ENCODE assay signal across 23 cellular contexts in genomic region chr15:65300924-65301441, GRCh38. TPM values are rescaled to one million over a fixed set of nuclear protein-coding genes. Genes with fewer than 3 reads are reported as not detected.
DNase-seq lines count a peak whose midpoint lies in the region; ATAC-seq, FAIRE-seq and TF ChIP-seq lines count a peak whose summit lies in the region.
"Had no signal": no experiment of that assay in that cellular context is flagged by ENCODE, and none has a peak within 500 bp of the region (broad histone marks: within the 10 kb centered on the region; RNA-seq: fewer than 3 reads in every experiment).

No MANE protein-coding gene starts in this region.

- no peaks in the 10 kb centered on the region for H3K36me3 Mint-ChIP-seq in natural killer cell treated with Interleukin-12 subunit alpha and Interleukin-12 subunit beta and Interleukin-15 and Interleukin-18, amount 100 ng/mL, for 72 hours
- H3K36me3 Mint-ChIP-seq in natural killer cell (no peaks in the 10 kb centered on the region), activated B cell treated with CpG ODN at 0.5 μM for 24 hours (ENCODE audit: low read depth) (peaks cover 6% of the 10 kb centered on the region)
- H3K36me3 Mint-ChIP-seq: naive B cell, T-cell had no signal

- H3K4me1 ChIP-seq in kidney (ENCODE audit: control insufficient read depth in 1 of 2, insufficient read depth in 1 of 2, low read depth in 1 of 2, low read length in 2 of 2) = peaks cover 0 to 4% of the 10 kb centered on the region in 2 donors
- H3K4me1 ChIP-seq in gastrocnemius medialis = peaks cover 16 to 18% of the 10 kb centered on the region in 2 donors

- peaks cover 37 to 40% of the 10 kb centered on the region in 2 donors for H3K4me1 Mint-ChIP-seq in natural killer cell treated with Interleukin-12 subunit alpha and Interleukin-12 subunit beta and Interleukin-15 and Interleukin-18, amount 100 ng/mL, for 72 hours (ENCODE audit: low read depth in 2 of 2)
- H3K4me1 Mint-ChIP-seq in natural killer cell (peaks cover 29 to 30% of the 10 kb centered on the region in 2 donors), activated B cell treated with CpG ODN at 0.5 μM for 24 hours (peaks cover 58% of the 10 kb centered on the region)

- H3K4me3 Mint-ChIP-seq in natural killer cell treated with Interleukin-12 subunit alpha and Interleukin-12 subunit beta and Interleukin-15 and Interleukin-18, amount 100 ng/mL, for 72 hours = peak overlapping the region; percentile 80
- no peak overlapping the region for H3K4me3 Mint-ChIP-seq in natural killer cell
- no peak overlapping the region for H3K4me3 Mint-ChIP-seq in activated B cell treated with CpG ODN at 0.5 μM for 24 hours

- TF ChIP-seq POLR2A in gastrocnemius medialis (IDR thresholded peaks at IDR 0.05) = no peak

- H3K27ac Mint-ChIP-seq in natural killer cell treated with Interleukin-12 subunit alpha and Interleukin-12 subunit beta and Interleukin-15 and Interleukin-18, amount 100 ng/mL, for 72 hours = peak overlapping the region in 1 of 2 donors; percentile 75
- H3K27ac Mint-ChIP-seq in natural killer cell (no peak overlapping the region), activated B cell treated with CpG ODN at 0.5 μM for 24 hours (peak overlapping the region; percentile 93)

- TF ChIP-seq CTCF in natural killer cell (IDR thresholded peaks at IDR 0.05) (no peak), activated B cell treated with CpG ODN at 0.5 μM for 24 hours (IDR thresholded peaks at IDR 0.05) (no peak), kidney (IDR thresholded peaks at IDR 0.05; ENCODE audit: borderline replicate concordance, extremely low read depth, insufficient read depth) (no peak), gastrocnemius medialis (IDR thresholded peaks at IDR 0.05 in 4 of 5, conservative IDR thresholded peaks at IDR 0.05 in 1 of 5) (no peak)

- H3K4me3 ChIP-seq in kidney (ENCODE audit: low read length in 2 of 2) (no peak overlapping the region), gastrocnemius medialis (no peak overlapping the region)
- H3K4me3 ChIP-seq: coronary artery, tibial artery had no signal

- POLR2A ChIA-PET in activated B cell treated with CpG ODN at 0.5 μM for 24 hours (lab: Charles Lee) = interaction anchor here (1.1 to 2.2 kb wide), 3 partner anchors 9 to 115 kb away, joined by 3 to 26 read pairs (median 11); partner anchors contain the start of genes CLPX and PARP16

- intact Hi-C loops in natural killer cell (cut with micrococcal nuclease) = no loop called here
- intact Hi-C loops in activated B cell treated with CpG ODN at 0.5 μM for 24 hours (cut with micrococcal nuclease) = loop anchor here (10.0 kb wide), 3 partner anchors 916 to 1204 kb away; partner anchors contain the start of genes DIS3L, PCLAF, RPL4 and TRIP4
- intact Hi-C loops in kidney (cut with DNase I) = no loop called here
- intact Hi-C loops in gastrocnemius medialis (cut with DNase I; ENCODE audit: low total_unique reads) = loop anchor here (10.0 kb wide), 1 partner anchor 314 kb away; the partner anchor contains the start of gene INTS14

- no peak overlapping the region for H3K9ac ChIP-seq in kidney (ENCODE audit: low read length in 2 of 2)

- no peaks in the 10 kb centered on the region for H3K27me3 Mint-ChIP-seq in natural killer cell treated with Interleukin-12 subunit alpha and Interleukin-12 subunit beta and Interleukin-15 and Interleukin-18, amount 100 ng/mL, for 72 hours
- H3K27me3 Mint-ChIP-seq in natural killer cell (ENCODE audit: low read depth in 2 of 2) (no peaks in the 10 kb centered on the region), activated B cell treated with CpG ODN at 0.5 μM for 24 hours (no peaks in the 10 kb centered on the region)
- H3K27me3 Mint-ChIP-seq: naive B cell, T-cell had no signal

- in situ Hi-C loops in gastrocnemius medialis (cut with MboI; ENCODE audit: low sequenced_read_pairs in 4 of 4) = no loop called here

- no peak for FAIRE-seq in kidney (lab: Jason Lieb, UNC)
- FAIRE-seq: endothelial cell of umbilical vein, GM19239, H54 had no signal

- no peak for ATAC-seq in natural killer cell treated with Interleukin-12 subunit alpha and Interleukin-12 subunit beta and Interleukin-15 and Interleukin-18, amount 100 ng/mL, for 72 hours
- ATAC-seq in natural killer cell (no peak), activated B cell treated with CpG ODN at 0.5 μM for 24 hours (ENCODE audit: low read depth) (no peak), left lobe of liver (no peak), gastrocnemius medialis (no peak), esophagus mucosa (no peak)

- H3K27me3 ChIP-seq in gastrocnemius medialis = no peaks in the 10 kb centered on the region
- H3K27me3 ChIP-seq: brain microvascular endothelial cell, tibial artery had no signal

- CTCF ChIA-PET in activated B cell treated with CpG ODN at 0.5 μM for 24 hours (lab: Charles Lee) = no interaction called here

- no peaks in the 10 kb centered on the region for H3K9me3 Mint-ChIP-seq in natural killer cell treated with Interleukin-12 subunit alpha and Interleukin-12 subunit beta and Interleukin-15 and Interleukin-18, amount 100 ng/mL, for 72 hours
- H3K9me3 Mint-ChIP-seq in natural killer cell = no peaks in the 10 kb centered on the region
- H3K9me3 Mint-ChIP-seq in activated B cell treated with CpG ODN at 0.5 μM for 24 hours = no peaks in the 10 kb centered on the region
- H3K9me3 Mint-ChIP-seq: activated naive CD8-positive, alpha-beta T cell treated with anti-CD3 and anti-CD28 coated beads, Interleukin-2, amount 50 U/mL, for 24 hours; T-cell had no signal

- H3K27ac ChIP-seq in kidney (ENCODE audit: low read depth in 2 of 2, low read length in 2 of 2) (no peak overlapping the region), gastrocnemius medialis (no peak overlapping the region)
- H3K27ac ChIP-seq: brain microvascular endothelial cell, coronary artery, tibial artery had no signal

- H3K9me3 ChIP-seq in kidney (ENCODE audit: control insufficient read depth in 1 of 2, low read length in 2 of 2) (no peaks in the 10 kb centered on the region), gastrocnemius medialis (no peaks in the 10 kb centered on the region)
- H3K9me3 ChIP-seq: tibial artery had no signal

- no peak for DNase-seq in natural killer cell treated with Interleukin-12 subunit alpha and Interleukin-12 subunit beta and Interleukin-15 and Interleukin-18, amount 100 ng/mL, for 72 hours (ENCODE audit: low spot score)
- no peak for DNase-seq in natural killer cell
- no peak for DNase-seq in activated B cell treated with CpG ODN at 0.5 μM for 24 hours
- peak; percentile 80 for DNase-seq in kidney
- DNase-seq in left lobe of liver (ENCODE audit: low spot score) = no peak
- no peak for DNase-seq in gastrocnemius medialis
- DNase-seq: brain microvascular endothelial cell, DMS53, hypothalamus, KG1, kidney glomerular epithelial cell, NCI-H187, NCI-H774, tibial artery had no signal

- H3K36me3 ChIP-seq in kidney (ENCODE audit: control insufficient read depth in 1 of 2, insufficient read depth in 2 of 2, low read length in 2 of 2) = no peaks in the 10 kb centered on the region
- no peaks in the 10 kb centered on the region for H3K36me3 ChIP-seq in gastrocnemius medialis
- H3K36me3 ChIP-seq: brain microvascular endothelial cell, tibial artery had no signal

RNA-seq across cellular contexts. Expression of gene RNU5B-1, which starts 3.5 kb away (rescaled TPM):
- total RNA-seq in natural killer cell treated with Interleukin-12 subunit alpha and Interleukin-12 subunit beta and Interleukin-15 and Interleukin-18, amount 100 ng/mL, for 72 hours = not detected
- total RNA-seq in natural killer cell = 10 to 100 TPM in 1 of 3 donors, not detected in 2; 15.0 TPM
- total RNA-seq in activated B cell treated with CpG ODN at 0.5 μM for 24 hours = 32.5 TPM in 1 of 2 replicates, not detected in the other
- 54.0 TPM for total RNA-seq in kidney
- not detected for polyA plus RNA-seq in kidney (ENCODE audit: insufficient read depth, low read depth, low replicate concordance)
- not detected for total RNA-seq in left lobe of liver
- not detected for total RNA-seq in gastrocnemius medialis
- total RNA-seq in esophagus mucosa = 30.4 TPM
- total RNA-seq: CD8-positive, alpha-beta memory T cell; endothelial cell of umbilical vein had no signal
- polyA plus RNA-seq: CD8-positive, alpha-beta memory T cell; endothelial cell of umbilical vein had no signal

RNA-seq across cellular contexts. Expression of gene RNU5A-1, which starts 5.1 kb away (rescaled TPM):
- not detected for total RNA-seq in natural killer cell treated with Interleukin-12 subunit alpha and Interleukin-12 subunit beta and Interleukin-15 and Interleukin-18, amount 100 ng/mL, for 72 hours
- not detected for total RNA-seq in natural killer cell
- not detected in 2 replicates for total RNA-seq in activated B cell treated with CpG ODN at 0.5 μM for 24 hours
- total RNA-seq in kidney = not detected
- polyA plus RNA-seq in kidney (ENCODE audit: insufficient read depth, low read depth, low replicate concordance) = not detected
- total RNA-seq in left lobe of liver = not detected
- not detected for total RNA-seq in gastrocnemius medialis
- total RNA-seq in esophagus mucosa = not detected
- total RNA-seq: CD8-positive, alpha-beta memory T cell; endothelial cell of umbilical vein; T-cell had no signal
- polyA plus RNA-seq: CD8-positive, alpha-beta memory T cell; endothelial cell of umbilical vein had no signal

RNA-seq across cellular contexts. Expression of gene PARP16, which starts 14.3 kb away (rescaled TPM):
- 10 to 100 TPM in 1 of 2 donors, 1 to 10 TPM in 1; 8.5 to 12.0 TPM for total RNA-seq in natural killer cell treated with Interleukin-12 subunit alpha and Interleukin-12 subunit beta and Interleukin-15 and Interleukin-18, amount 100 ng/mL, for 72 hours
- total RNA-seq in natural killer cell = 10 to 100 TPM; 11.7 to 19.3 (median 16.4) TPM
- 11.2 and 11.5 TPM in 2 replicates for total RNA-seq in activated B cell treated with CpG ODN at 0.5 μM for 24 hours
- total RNA-seq in kidney = 7.8 TPM
- polyA plus RNA-seq in kidney (ENCODE audit: insufficient read depth, low read depth, low replicate concordance) = 7.0 TPM
- total RNA-seq in left lobe of liver = 9.8 TPM
- total RNA-seq in gastrocnemius medialis = 1 to 10 TPM; 2.6 to 3.3 (median 3.0) TPM
- 7.0 TPM for total RNA-seq in esophagus mucosa

Comparison
In these comparisons a context has a peak if more than half of its experiments do, and no peak if none do; other contexts are left out.
1. intact Hi-C loops: an anchor here in activated B cell treated with CpG ODN at 0.5 μM for 24 hours (10.0 kb wide) and gastrocnemius medialis (10.0 kb wide); none called in natural killer cell and kidney.